Comparison of ENCODE assay signal across 26 cellular contexts in genomic region chr15:67646847-67647246, GRCh38.
"Had no signal": no experiment of that assay in that cellular context is flagged by ENCODE, and none has a peak within 500 bp of the region (broad histone marks: within the 10 kb centered on the region; RNA-seq: fewer than 3 reads in every experiment).

No MANE protein-coding gene starts in this region.

- FAIRE-seq: keratinocyte had no signal

- DNase-seq: colonic mucosa; cortex of kidney; effector CD8-positive, alpha-beta T cell; effector memory CD8-positive, alpha-beta T cell; endodermal cell; erythroblast; esophagus squamous epithelium; foreskin fibroblast; foreskin melanocyte; gastrocnemius medialis; glutamatergic neuron; head of caudate nucleus; heart right ventricle; hippocampal formation; left cardiac atrium; left lung; left ventricle myocardium superior; lower lobe of right lung; mesenchymal stem cell; mucosa of descending colon; naive B cell had no signal

- H3K27ac Mint-ChIP-seq: dendritic cell treated with granulocyte-macrophage colony-stimulating factor and Interleukin-4, amounts not matched to agents 40 ng/mL and 50 ng/mL, for 4 days; effector memory CD8-positive, alpha-beta T cell; endodermal cell; mesothelial cell of epicardium; naive B cell had no signal

- H3K4me3 Mint-ChIP-seq: dendritic cell treated with granulocyte-macrophage colony-stimulating factor and Interleukin-4, amounts not matched to agents 40 ng/mL and 50 ng/mL, for 4 days; effector memory CD8-positive, alpha-beta T cell; endodermal cell; mesothelial cell of epicardium; naive B cell had no signal

- H3K9me3 ChIP-seq: colonic mucosa, esophagus squamous epithelium, gastrocnemius medialis, heart right ventricle, left lung, lower lobe of right lung, mucosa of descending colon had no signal

- H3K27me3 ChIP-seq: colonic mucosa, esophagus squamous epithelium, gastrocnemius medialis, heart right ventricle, left lung had no signal

- H3K4me3 ChIP-seq: colonic mucosa, esophagus squamous epithelium, gastrocnemius medialis, heart right ventricle, left lung, lower lobe of right lung, mucosa of descending colon had no signal

- H3K27me3 Mint-ChIP-seq: dendritic cell treated with granulocyte-macrophage colony-stimulating factor and Interleukin-4, amounts not matched to agents 40 ng/mL and 50 ng/mL, for 4 days; effector memory CD8-positive, alpha-beta T cell; naive B cell had no signal

- H3K4me1 Mint-ChIP-seq: endodermal cell, mesothelial cell of epicardium, naive B cell had no signal

- H3K4me1 ChIP-seq: colonic mucosa, esophagus squamous epithelium, gastrocnemius medialis, heart right ventricle, left lung, lower lobe of right lung had no signal

- H3K27ac ChIP-seq: colonic mucosa, epithelial cell of prostate, esophagus squamous epithelium, gastrocnemius medialis, heart right ventricle, left lung, lower lobe of right lung had no signal

- ATAC-seq: effector memory CD8-positive, alpha-beta T cell; esophagus mucosa; gastrocnemius medialis; heart right ventricle; left cardiac atrium; left lung; left ventricle myocardium superior; lower lobe of right lung; mucosa of descending colon had no signal

- H3K9me3 Mint-ChIP-seq: dendritic cell treated with granulocyte-macrophage colony-stimulating factor and Interleukin-4, amounts not matched to agents 40 ng/mL and 50 ng/mL, for 4 days; effector memory CD8-positive, alpha-beta T cell had no signal

- H3K36me3 ChIP-seq: colonic mucosa had no signal
